In genomic region chr9:95876595-95876994, GRCh38 we compare ENCODE assay signal across 11 cellular contexts. TPM values are rescaled to one million over a fixed set of nuclear protein-coding genes. Genes with fewer than 3 reads are reported as not detected.
DNase-seq lines count a peak whose midpoint lies in the region; ATAC-seq and TF ChIP-seq lines count a peak whose summit lies in the region.
"Had no signal": no experiment of that assay in that cellular context is flagged by ENCODE, and none has a peak within 500 bp of the region (broad histone marks: within the 10 kb centered on the region; RNA-seq: fewer than 3 reads in every experiment).

No MANE protein-coding gene starts in this region.

- H3K27me3 Mint-ChIP-seq in activated CD4-positive, alpha-beta T cell treated with anti-CD3 and anti-CD28 coated beads, Interleukin-2, amount 10 ng/mL, durations not matched to agents 24 days and 14 days, result no peaks in the 10 kb centered on the region
- H3K27me3 Mint-ChIP-seq: activated naive CD8-positive, alpha-beta T cell treated with anti-CD3 and anti-CD28 coated beads, Interleukin-2, amount 10 ng/mL, durations not matched to agents 7 days and 5 days had no signal

- H2AFZ ChIP-seq in OCI-LY3 (ENCODE audit: low read depth, low read length), result peak overlapping the region; percentile 73; the same call in 1 of the 2 replicates

- ATAC-seq in GM18907 (IDR thresholded peaks at IDR 0.05; ENCODE audit: unreplicated experiment) (no peak), GM18873 (IDR thresholded peaks at IDR 0.05; ENCODE audit: low FRiP score, unreplicated experiment) (no peak), GM18517 (IDR thresholded peaks at IDR 0.05; ENCODE audit: unreplicated experiment) (no peak)

- H3K9me3 ChIP-seq in OCI-LY3 (ENCODE audit: insufficient read depth, low read length) (no peaks in the 10 kb centered on the region), uterus (no peaks in the 10 kb centered on the region)
- H3K9me3 ChIP-seq: BLaER1 had no signal

- intact Hi-C loops in activated CD4-positive, alpha-beta T cell treated with anti-CD3 and anti-CD28 coated beads, Interleukin-2, amount 10 ng/mL, durations not matched to agents 24 days and 14 days (cut with micrococcal nuclease), result loop anchor here (1.0 to 10.0 kb wide), 3 partner anchors 140 to 338 kb away; no protein-coding TSS in a partner anchor
- intact Hi-C loops in uterus (cut with DNase I; ENCODE audit: low total_unique reads), result no loop called here

- no peak overlapping the region for H3K27ac Mint-ChIP-seq in activated CD4-positive, alpha-beta T cell treated with anti-CD3 and anti-CD28 coated beads, Interleukin-2, amount 10 ng/mL, durations not matched to agents 24 days and 14 days
- H3K27ac Mint-ChIP-seq: activated naive CD8-positive, alpha-beta T cell treated with anti-CD3 and anti-CD28 coated beads, Interleukin-2, amount 10 ng/mL, durations not matched to agents 7 days and 5 days; T-helper 2 cell treated with Interferon-gamma antibody and Interleukin-4, amounts not matched to agents 5 μg/mL and 100 μg/mL, for 36 hours had no signal

- peaks cover 35% of the 10 kb centered on the region for H3K4me1 Mint-ChIP-seq in activated CD4-positive, alpha-beta T cell treated with anti-CD3 and anti-CD28 coated beads, Interleukin-2, amount 10 ng/mL, durations not matched to agents 24 days and 14 days

- peaks cover 32% of the 10 kb centered on the region; the same call in 1 of the 2 replicates for H3K79me2 ChIP-seq in OCI-LY3 (ENCODE audit: low read length)

- peaks cover 41% of the 10 kb centered on the region for H3K36me3 Mint-ChIP-seq in activated CD4-positive, alpha-beta T cell treated with anti-CD3 and anti-CD28 coated beads, Interleukin-2, amount 10 ng/mL, durations not matched to agents 24 days and 14 days (ENCODE audit: low read depth)

- TF ChIP-seq CTCF in OCI-LY3 (IDR thresholded peaks at IDR 0.05; ENCODE audit: low read depth, low read length), result no peak
- TF ChIP-seq CTCF in fibroblast of mammary gland (conservative IDR thresholded peaks at IDR 0.05; ENCODE audit: control insufficient read depth, insufficient read depth, low read depth, low read length), result no peak
- no peak for TF ChIP-seq CTCF in uterus (IDR thresholded peaks at IDR 0.05)

- H3K4me1 ChIP-seq in OCI-LY3 (ENCODE audit: low read length) (peaks cover 8% of the 10 kb centered on the region), uterus (no peaks in the 10 kb centered on the region)

- H3K4me3 ChIP-seq in OCI-LY3 (ENCODE audit: low read length) (no peak overlapping the region), fibroblast of mammary gland (ENCODE audit: control insufficient read depth, low read depth, low read length) (no peak overlapping the region), uterus (peak overlapping the region in 1 of 2 donors; percentile 97)
- H3K4me3 ChIP-seq: BLaER1 had no signal

- no peak overlapping the region for H3K9ac ChIP-seq in OCI-LY3 (ENCODE audit: low read length)
- H3K9ac ChIP-seq: BLaER1 had no signal

- TF ChIP-seq POLR2A in uterus (IDR thresholded peaks at IDR 0.05), result no peak

- H3K4me2 ChIP-seq in OCI-LY3 (ENCODE audit: low read length), result no peak overlapping the region
- H3K4me2 ChIP-seq: BLaER1 had no signal

- H3K27me3 ChIP-seq in OCI-LY3 (ENCODE audit: low read depth, low read length) (no peaks in the 10 kb centered on the region), uterus (no peaks in the 10 kb centered on the region)
- H3K27me3 ChIP-seq: BLaER1 had no signal

- peak; percentile 65 for DNase-seq in activated CD4-positive, alpha-beta T cell treated with anti-CD3 and anti-CD28 coated beads, Interleukin-2, amount 10 ng/mL, durations not matched to agents 24 days and 14 days
- no peak for DNase-seq in activated CD4-positive, alpha-beta T cell treated with anti-CD3 and anti-CD28 coated beads, Interleukin-2, amount 50 U/mL, for 48 hours
- DNase-seq in fibroblast of mammary gland (ENCODE audit: low read depth), result peak; percentile 17
- no peak for DNase-seq in uterus

- peaks cover 8% of the 10 kb centered on the region for H3K9me3 Mint-ChIP-seq in activated CD4-positive, alpha-beta T cell treated with anti-CD3 and anti-CD28 coated beads, Interleukin-2, amount 10 ng/mL, durations not matched to agents 24 days and 14 days

- H3K36me3 ChIP-seq in OCI-LY3 (replicated peaks; ENCODE audit: low read depth, low read length) (peaks cover 33% of the 10 kb centered on the region), uterus (no peaks in the 10 kb centered on the region)

- no peaks in the 10 kb centered on the region for H4K20me1 ChIP-seq in OCI-LY3 (ENCODE audit: insufficient read depth, low read length)

- H3K4me3 Mint-ChIP-seq in activated CD4-positive, alpha-beta T cell treated with anti-CD3 and anti-CD28 coated beads, Interleukin-2, amount 10 ng/mL, durations not matched to agents 24 days and 14 days, result no peak overlapping the region
- H3K4me3 Mint-ChIP-seq: activated naive CD8-positive, alpha-beta T cell treated with anti-CD3 and anti-CD28 coated beads, Interleukin-2, amount 10 ng/mL, durations not matched to agents 7 days and 5 days; T-helper 2 cell treated with Interferon-gamma antibody and Interleukin-4, amounts not matched to agents 5 μg/mL and 100 μg/mL, for 36 hours had no signal

- H3K27ac ChIP-seq in OCI-LY3 (ENCODE audit: low read length) (no peak overlapping the region), uterus (peak overlapping the region; percentile 99 to 100)
- H3K27ac ChIP-seq: BLaER1 had no signal

RNA-seq across cellular contexts. Expression of gene ERCC6L2, which starts 1.1 kb away (rescaled TPM):
- total RNA-seq in activated CD4-positive, alpha-beta T cell treated with anti-CD3 and anti-CD28 coated beads, Interleukin-2, amount 10 ng/mL, durations not matched to agents 24 days and 14 days, result 32.1 and 35.7 TPM in 2 replicates
- total RNA-seq in uterus, result 100 to 1,000 TPM in 1 of 4 donors, 10 to 100 TPM in 3; 28.8 to 176 (median 60.4) TPM

Comparison
In these comparisons a context has a peak if more than half of its experiments do, and no peak if none do; other contexts are left out.
1. DNase-seq: peak in activated CD4-positive, alpha-beta T cell treated with anti-CD3 and anti-CD28 coated beads, Interleukin-2, amount 10 ng/mL, durations not matched to agents 24 days and 14 days (single experiment) and fibroblast of mammary gland (single experiment); none in activated CD4-positive, alpha-beta T cell treated with anti-CD3 and anti-CD28 coated beads, Interleukin-2, amount 50 U/mL, for 48 hours (0 of 2) and uterus (0 of 2).